In the genomic region with DNA sequence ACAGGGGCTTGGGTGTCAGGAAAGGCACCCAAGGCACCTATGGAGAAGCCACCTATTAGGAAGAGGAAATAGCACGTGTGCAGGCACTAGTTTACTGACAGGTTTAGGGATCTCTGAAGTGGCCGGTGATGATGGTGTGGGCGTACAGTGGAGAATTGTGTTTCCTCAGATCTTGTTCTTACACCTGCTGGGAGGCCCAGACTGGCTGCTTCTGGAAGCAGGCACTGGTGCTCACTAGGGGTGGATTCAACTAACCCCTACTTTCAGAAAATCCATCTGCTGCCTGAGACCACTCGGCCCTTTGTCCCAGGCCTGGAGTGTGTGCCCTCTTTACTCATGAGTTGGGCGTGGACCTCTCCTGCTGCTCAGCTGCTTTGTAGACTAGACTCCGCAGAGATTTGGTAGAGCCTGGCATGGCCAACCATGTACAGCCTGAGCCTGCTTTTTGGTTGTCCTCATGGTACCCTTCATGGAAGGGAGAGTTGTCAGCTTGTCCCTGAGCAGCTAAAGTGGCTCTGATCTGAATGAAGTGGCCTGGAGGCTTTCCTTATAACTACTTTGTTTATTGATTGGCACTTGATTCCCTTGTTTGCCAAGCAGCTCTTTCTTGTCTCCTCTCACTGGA, we compare ENCODE assay signal across 1 cellular context.
TF ChIP-seq lines count a peak whose summit lies in the region.

No MANE protein-coding gene starts in this region.

TF ChIP-seq in K562, 482 proteins besides CTCF, POLR2A, EP300 and RAD21:
- TF ChIP-seq, protein P1, sequence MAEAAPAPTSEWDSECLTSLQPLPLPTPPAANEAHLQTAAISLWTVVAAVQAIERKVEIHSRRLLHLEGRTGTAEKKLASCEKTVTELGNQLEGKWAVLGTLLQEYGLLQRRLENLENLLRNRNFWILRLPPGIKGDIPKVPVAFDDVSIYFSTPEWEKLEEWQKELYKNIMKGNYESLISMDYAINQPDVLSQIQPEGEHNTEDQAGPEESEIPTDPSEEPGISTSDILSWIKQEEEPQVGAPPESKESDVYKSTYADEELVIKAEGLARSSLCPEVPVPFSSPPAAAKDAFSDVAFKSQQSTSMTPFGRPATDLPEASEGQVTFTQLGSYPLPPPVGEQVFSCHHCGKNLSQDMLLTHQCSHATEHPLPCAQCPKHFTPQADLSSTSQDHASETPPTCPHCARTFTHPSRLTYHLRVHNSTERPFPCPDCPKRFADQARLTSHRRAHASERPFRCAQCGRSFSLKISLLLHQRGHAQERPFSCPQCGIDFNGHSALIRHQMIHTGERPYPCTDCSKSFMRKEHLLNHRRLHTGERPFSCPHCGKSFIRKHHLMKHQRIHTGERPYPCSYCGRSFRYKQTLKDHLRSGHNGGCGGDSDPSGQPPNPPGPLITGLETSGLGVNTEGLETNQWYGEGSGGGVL (CRISPR knock-in tag; IDR thresholded peaks at IDR 0.05) = no peak
- no peak for TF ChIP-seq PPARD (CRISPR knock-in tag; IDR thresholded peaks at IDR 0.05)
- TF ChIP-seq, protein P2, sequence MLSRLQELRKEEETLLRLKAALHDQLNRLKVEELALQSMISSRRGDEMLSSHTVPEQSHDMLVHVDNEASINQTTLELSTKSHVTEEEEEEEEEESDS (CRISPR knock-in tag; IDR thresholded peaks at IDR 0.05) = no peak
- no peak for TF ChIP-seq KDM1A (IDR thresholded peaks at IDR 0.05)
- TF ChIP-seq, protein P3, sequence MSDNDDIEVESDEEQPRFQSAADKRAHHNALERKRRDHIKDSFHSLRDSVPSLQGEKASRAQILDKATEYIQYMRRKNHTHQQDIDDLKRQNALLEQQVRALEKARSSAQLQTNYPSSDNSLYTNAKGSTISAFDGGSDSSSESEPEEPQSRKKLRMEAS (CRISPR knock-in tag; IDR thresholded peaks at IDR 0.05) = peak; percentile 32; the same call in 1 of the 2 replicates
- no peak for TF ChIP-seq FOXJ3 (CRISPR knock-in tag; IDR thresholded peaks at IDR 0.05)
- TF ChIP-seq SIN3A (IDR thresholded peaks at IDR 0.05; ENCODE audit: borderline replicate concordance in 2 of 2, control insufficient read depth in 1 of 2, low read depth in 2 of 2, low read length in 2 of 2) = 0 out of 4 replicates have a peak, but pooled peaks of 1 of the 2 experiments have one; percentile 22
- no peak for TF ChIP-seq ZNF766 (CRISPR knock-in tag; conservative IDR thresholded peaks at IDR 0.05)
- no peak for TF ChIP-seq DACH1 (IDR thresholded peaks at IDR 0.05; ENCODE audit: partially characterized antibody)
- TF ChIP-seq SAFB (IDR thresholded peaks at IDR 0.05; ENCODE audit: borderline replicate concordance, low read depth, low read length) = no peak
- TF ChIP-seq, protein P4, sequence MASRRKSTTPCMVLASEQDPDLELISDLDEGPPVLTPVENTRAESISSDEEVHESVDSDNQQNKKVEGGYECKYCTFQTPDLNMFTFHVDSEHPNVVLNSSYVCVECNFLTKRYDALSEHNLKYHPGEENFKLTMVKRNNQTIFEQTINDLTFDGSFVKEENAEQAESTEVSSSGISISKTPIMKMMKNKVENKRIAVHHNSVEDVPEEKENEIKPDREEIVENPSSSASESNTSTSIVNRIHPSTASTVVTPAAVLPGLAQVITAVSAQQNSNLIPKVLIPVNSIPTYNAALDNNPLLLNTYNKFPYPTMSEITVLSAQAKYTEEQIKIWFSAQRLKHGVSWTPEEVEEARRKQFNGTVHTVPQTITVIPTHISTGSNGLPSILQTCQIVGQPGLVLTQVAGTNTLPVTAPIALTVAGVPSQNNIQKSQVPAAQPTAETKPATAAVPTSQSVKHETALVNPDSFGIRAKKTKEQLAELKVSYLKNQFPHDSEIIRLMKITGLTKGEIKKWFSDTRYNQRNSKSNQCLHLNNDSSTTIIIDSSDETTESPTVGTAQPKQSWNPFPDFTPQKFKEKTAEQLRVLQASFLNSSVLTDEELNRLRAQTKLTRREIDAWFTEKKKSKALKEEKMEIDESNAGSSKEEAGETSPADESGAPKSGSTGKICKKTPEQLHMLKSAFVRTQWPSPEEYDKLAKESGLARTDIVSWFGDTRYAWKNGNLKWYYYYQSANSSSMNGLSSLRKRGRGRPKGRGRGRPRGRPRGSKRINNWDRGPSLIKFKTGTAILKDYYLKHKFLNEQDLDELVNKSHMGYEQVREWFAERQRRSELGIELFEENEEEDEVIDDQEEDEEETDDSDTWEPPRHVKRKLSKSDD (conservative IDR thresholded peaks at IDR 0.05; ENCODE audit: low read length) = no peak
- no peak for TF ChIP-seq FOSL1 (tag; conservative IDR thresholded peaks at IDR 0.05)
TF ChIP-seq in K562: peak in this region for 2.
